8 cellular contexts compared by ENCODE assay signal in the genomic region with DNA sequence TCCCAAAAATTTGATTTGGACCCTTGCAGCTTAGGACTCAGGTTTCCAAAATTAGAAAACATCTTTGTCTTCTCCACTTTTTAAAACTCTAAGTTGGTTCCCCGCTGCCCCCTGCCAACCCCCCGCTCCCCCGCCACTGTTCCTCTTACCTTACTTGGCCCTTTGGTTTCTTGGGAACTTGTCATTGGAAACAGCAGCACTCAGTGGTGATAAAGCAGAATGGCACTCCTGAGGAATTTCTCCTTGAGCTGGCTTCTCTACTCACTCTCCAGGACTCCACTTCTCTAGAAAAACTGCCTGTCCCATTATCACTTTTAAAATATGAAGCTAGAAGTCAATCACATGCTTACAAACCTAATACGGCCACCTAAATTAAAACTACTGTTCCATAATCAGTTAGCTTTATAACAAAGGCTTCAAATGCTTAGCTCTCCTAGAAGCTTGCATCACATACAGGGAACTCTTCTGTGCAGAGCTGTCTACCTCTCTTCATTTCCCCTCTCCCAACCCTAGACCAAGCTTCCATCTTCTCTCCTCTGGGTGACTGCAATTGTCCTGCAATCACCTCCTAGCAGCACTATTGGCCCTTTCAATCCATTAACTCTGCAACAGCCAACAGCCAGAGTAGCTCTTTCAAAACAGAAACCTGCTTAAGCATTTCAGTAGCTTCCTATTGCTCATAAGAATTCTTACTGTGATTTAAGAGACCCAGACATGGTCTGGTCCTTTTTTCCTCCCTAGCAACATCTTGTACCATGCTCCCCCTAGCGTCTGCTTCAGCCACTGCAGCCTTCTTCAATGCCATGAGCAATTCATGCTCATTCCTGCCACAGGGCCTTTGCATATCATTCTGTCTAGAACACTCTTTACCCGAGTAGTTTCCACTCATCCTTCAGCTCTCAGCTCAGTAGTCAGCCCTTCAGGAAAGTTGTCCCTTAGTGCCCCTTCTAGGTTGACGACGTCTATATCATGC. TPM values are rescaled to one million over a fixed set of nuclear protein-coding genes. Genes with fewer than 3 reads are reported as not detected.
DNase-seq lines count a peak whose midpoint lies in the region; ATAC-seq and TF ChIP-seq lines count a peak whose summit lies in the region.

No MANE protein-coding gene starts in this region.

- ATAC-seq in HG02852 (IDR thresholded peaks at IDR 0.05; ENCODE audit: unreplicated experiment), result peak; percentile 78
- peak; percentile 95 for ATAC-seq in activated CD4-positive, alpha-beta T cell treated with anti-CD3 and anti-CD28 coated beads for 36 hours

- POLR2A ChIA-PET in activated CD4-positive, alpha-beta T cell treated with anti-CD3 and anti-CD28 coated beads for 36 hours (lab: Charles Lee), result no interaction called here

- 58% methylated on average over 8 of the region's 8 CpGs for whole genome bisulfite sequencing in liver

- CTCF ChIA-PET in activated CD4-positive, alpha-beta T cell treated with anti-CD3 and anti-CD28 coated beads for 36 hours (lab: Charles Lee), result interaction anchor here (0.6 to 2.9 kb wide), 51 partner anchors 9 to 1260 kb away, joined by 3 to 57 read pairs (median 4); partner anchors contain the start of genes FZD5, METTL21A and PLEKHM3

- no peaks in the 10 kb centered on the region for H3K4me1 ChIP-seq in colonic mucosa
- no peaks in the 10 kb centered on the region for H3K4me1 ChIP-seq in liver (ENCODE audit: control insufficient read depth in 4 of 4, insufficient read depth in 4 of 4, low read length in 3 of 4)

- no peak overlapping the region for H3K4me3 ChIP-seq in colonic mucosa
- no peak overlapping the region for H3K4me3 ChIP-seq in liver (ENCODE audit: low read depth in 1 of 3, low read length in 3 of 3)

- H3K4me3 Mint-ChIP-seq in activated CD4-positive, alpha-beta T cell treated with anti-CD3 and anti-CD28 coated beads for 36 hours, result no peak overlapping the region

- no peaks in the 10 kb centered on the region for H3K36me3 ChIP-seq in colonic mucosa
- H3K36me3 ChIP-seq in liver (ENCODE audit: control insufficient read depth in 4 of 4, insufficient read depth in 3 of 4, low read depth in 1 of 4, low read length in 3 of 4), result no peaks in the 10 kb centered on the region

- peaks cover 5% of the 10 kb centered on the region for H3K4me1 Mint-ChIP-seq in activated CD4-positive, alpha-beta T cell treated with anti-CD3 and anti-CD28 coated beads for 36 hours

- H3K9me3 ChIP-seq in colonic mucosa (no peaks in the 10 kb centered on the region), liver (ENCODE audit: control insufficient read depth in 4 of 4, low read length in 3 of 4) (no peaks in the 10 kb centered on the region)

- peaks cover 2% of the 10 kb centered on the region for H3K27me3 Mint-ChIP-seq in activated CD4-positive, alpha-beta T cell treated with anti-CD3 and anti-CD28 coated beads for 36 hours

- intact Hi-C loops in activated CD4-positive, alpha-beta T cell treated with anti-CD3 and anti-CD28 coated beads for 36 hours (cut with DNase I, micrococcal nuclease), result loop anchor here (1.0 to 5.0 kb wide), 4 partner anchors 208 to 414 kb away; partner anchors contain the start of gene FZD5 (in 1 of the 2)
- intact Hi-C loops in colonic mucosa (cut with DNase I), result loop anchor here (5.0 kb wide), 1 partner anchor 293 kb away; no protein-coding TSS in a partner anchor

- no peak overlapping the region for H3K27ac Mint-ChIP-seq in activated CD4-positive, alpha-beta T cell treated with anti-CD3 and anti-CD28 coated beads for 36 hours

- no peak overlapping the region for H3K27ac ChIP-seq in colonic mucosa
- H3K27ac ChIP-seq in liver (ENCODE audit: low read depth in 1 of 2, low read length in 2 of 2), result no peak overlapping the region

- H3K9ac ChIP-seq in colonic mucosa (ENCODE audit: low read depth in 2 of 2, low read length in 2 of 2) (no peak overlapping the region), liver (ENCODE audit: low read depth in 1 of 2, low read length in 2 of 2) (no peak overlapping the region)

- DNase-seq in activated gamma-delta T cell treated with Interleukin-2 at 50 U/mL for 16 hours (peak; percentile 60), activated gamma-delta T cell (lab: John Stamatoyannopoulos, UW) (no peak), NCI-H2171 treated with DMSO at 0.1 percent for 48 hours (lab: John Stamatoyannopoulos, UW) (peak; percentile 26), colonic mucosa (peak; percentile 85)
- DNase-seq in activated CD4-positive, alpha-beta T cell treated with anti-CD3 and anti-CD28 coated beads for 36 hours, result peak; percentile 90
- DNase-seq in stimulated activated CD4-positive, alpha-beta T cell treated with anti-CD3 and anti-CD28 coated beads, TNF-alpha, amount 100 ng/mL, for 4 hours (ENCODE audit: low read depth in 3 of 3), result peak; percentile 21 to 48 (median 33)

- TF ChIP-seq CTCF in colonic mucosa (IDR thresholded peaks at IDR 0.05), result peak; percentile 63
- peak; percentile 73 for TF ChIP-seq CTCF in liver (IDR thresholded peaks at IDR 0.05; ENCODE audit: low read depth, low read length, missing input control)

- TF ChIP-seq RAD21 in liver (IDR thresholded peaks at IDR 0.05), result peak; percentile 81 to 86

- no peaks in the 10 kb centered on the region for H3K27me3 ChIP-seq in colonic mucosa
- no peaks in the 10 kb centered on the region for H3K27me3 ChIP-seq in liver (ENCODE audit: control insufficient read depth in 4 of 4, insufficient read depth in 4 of 4, low read length in 3 of 4)

- no peaks in the 10 kb centered on the region for H3K36me3 Mint-ChIP-seq in activated CD4-positive, alpha-beta T cell treated with anti-CD3 and anti-CD28 coated beads for 36 hours (ENCODE audit: low read depth)

- no peaks in the 10 kb centered on the region for H3K9me3 Mint-ChIP-seq in activated CD4-positive, alpha-beta T cell treated with anti-CD3 and anti-CD28 coated beads for 36 hours (ENCODE audit: low read depth)

TF ChIP-seq in liver, 16 proteins besides CTCF, POLR2A, EP300 and RAD21:
- TF ChIP-seq HNF4G (IDR thresholded peaks at IDR 0.05), result no peak
- no peak for TF ChIP-seq ATF3 (IDR thresholded peaks at IDR 0.05)
- no peak for TF ChIP-seq SP1 (IDR thresholded peaks at IDR 0.05)
- no peak for TF ChIP-seq HNF4A (conservative IDR thresholded peaks at IDR 0.05)
- TF ChIP-seq TAF1 (conservative IDR thresholded peaks at IDR 0.05), result no peak
- TF ChIP-seq FOXA1 (IDR thresholded peaks at IDR 0.05), result no peak
- no peak for TF ChIP-seq EGR1 (IDR thresholded peaks at IDR 0.05; ENCODE audit: low read depth in 2 of 2)
- TF ChIP-seq NR2F2 (IDR thresholded peaks at IDR 0.05), result no peak
- no peak for TF ChIP-seq ZBTB33 (IDR thresholded peaks at IDR 0.05)
- no peak for TF ChIP-seq REST (IDR thresholded peaks at IDR 0.05)
- no peak for TF ChIP-seq MAX (IDR thresholded peaks at IDR 0.05)
- TF ChIP-seq JUND (IDR thresholded peaks at IDR 0.05), result no peak
TF ChIP-seq in liver: peak in this region for 0.

RNA-seq across cellular contexts. Expression of gene PLEKHM3, which starts 15.2 kb away (rescaled TPM):
- 1 to 10 TPM; 4.5 to 5.2 TPM for total RNA-seq in activated CD4-positive, alpha-beta T cell treated with anti-CD3 and anti-CD28 coated beads for 36 hours
- total RNA-seq in colonic mucosa (1 to 10 TPM; 5.7 to 8.3 TPM), liver (10 to 100 TPM in 1 of 2 donors, 1 to 10 TPM in 1; 5.5 to 18.3 TPM)
- 1 to 10 TPM; 3.0 to 5.5 TPM for polyA plus RNA-seq in liver
